ENCODE assay signal across 8 cellular contexts in genomic region chr19:18160441-18160791, GRCh38. TPM values are rescaled to one million over a fixed set of nuclear protein-coding genes. Genes with fewer than 3 reads are reported as not detected.
DNase-seq lines count a peak whose midpoint lies in the region; ATAC-seq and TF ChIP-seq lines count a peak whose summit lies in the region.
"Had no signal": no experiment of that assay in that cellular context is flagged by ENCODE, and none has a peak within 500 bp of the region (broad histone marks: within the 10 kb centered on the region; RNA-seq: fewer than 3 reads in every experiment).

No MANE protein-coding gene starts in this region.

- H3K9ac ChIP-seq in OCI-LY1 (ENCODE audit: low read length): peak overlapping the region; percentile 92

- no peak for TF ChIP-seq CTCF in OCI-LY1 (IDR thresholded peaks at IDR 0.05; ENCODE audit: low read length)
- TF ChIP-seq CTCF in spleen (IDR thresholded peaks at IDR 0.05 in 8 of 11, conservative IDR thresholded peaks at IDR 0.05 in 3 of 11): no peak

- H3K27me3 ChIP-seq in OCI-LY1 (ENCODE audit: insufficient read depth, low read length) (no peaks in the 10 kb centered on the region), spleen (replicated peaks in 1 of 7) (no peaks in the 10 kb centered on the region)

- no peak for TF ChIP-seq POLR2A in spleen (IDR thresholded peaks at IDR 0.05)

- peaks cover 30% of the 10 kb centered on the region; the same call in 1 of the 2 replicates for H3K36me3 ChIP-seq in OCI-LY1 (ENCODE audit: insufficient read depth, low read length)
- H3K36me3 ChIP-seq in spleen: peaks cover 0 to 51% (median 23%) of the 10 kb centered on the region in 6 donors

- no peaks in the 10 kb centered on the region for H4K20me1 ChIP-seq in OCI-LY1 (ENCODE audit: insufficient read depth, low read length)

- H3K9me3 Mint-ChIP-seq in dendritic cell treated with granulocyte-macrophage colony-stimulating factor and Interleukin-4, amounts not matched to agents 40 ng/mL and 50 ng/mL, for 4 days: no peaks in the 10 kb centered on the region

- intact Hi-C loops in dendritic cell treated with granulocyte-macrophage colony-stimulating factor and Interleukin-4, amounts not matched to agents 40 ng/mL and 50 ng/mL, for 4 days (cut with micrococcal nuclease): no loop called here
- intact Hi-C loops in spleen (cut with DNase I; ENCODE audit: low total_unique reads): no loop called here

- H3K79me2 ChIP-seq in OCI-LY1 (ENCODE audit: insufficient read depth, low read length): no peaks in the 10 kb centered on the region

- no peaks in the 10 kb centered on the region for H3F3A ChIP-seq in OCI-LY1 (ENCODE audit: insufficient read depth, low read length)

- H3K36me3 Mint-ChIP-seq in dendritic cell treated with granulocyte-macrophage colony-stimulating factor and Interleukin-4, amounts not matched to agents 40 ng/mL and 50 ng/mL, for 4 days (ENCODE audit: low read depth): peaks cover 60% of the 10 kb centered on the region

- H3K4me1 Mint-ChIP-seq in dendritic cell treated with granulocyte-macrophage colony-stimulating factor and Interleukin-4, amounts not matched to agents 40 ng/mL and 50 ng/mL, for 4 days (ENCODE audit: low read depth): peaks cover 41% of the 10 kb centered on the region

- WGBS in spleen, 5 donors: 87 to 92% (median 90%) methylated on average over 4 of the region's 4 CpGs

- peak; percentile 6 for DNase-seq in G401 (ENCODE audit: low spot score)
- peak; percentile 64 for DNase-seq in spleen
- no peak for DNase-seq in MV-4-11 (lab: John Stamatoyannopoulos, UW)
- DNase-seq in NCI-H82 (lab: John Stamatoyannopoulos, UW): no peak
- DNase-seq: NCI-H2171 had no signal

- peak overlapping the region; percentile 55 for H3K27ac Mint-ChIP-seq in dendritic cell treated with granulocyte-macrophage colony-stimulating factor and Interleukin-4, amounts not matched to agents 40 ng/mL and 50 ng/mL, for 4 days

- H3K9me3 ChIP-seq in OCI-LY1 (ENCODE audit: low read length): no peaks in the 10 kb centered on the region
- no peaks in the 10 kb centered on the region for H3K9me3 ChIP-seq in spleen

- peak overlapping the region; percentile 89 for H3K4me2 ChIP-seq in OCI-LY1 (ENCODE audit: low read length)

- no peaks in the 10 kb centered on the region for H3K27me3 Mint-ChIP-seq in dendritic cell treated with granulocyte-macrophage colony-stimulating factor and Interleukin-4, amounts not matched to agents 40 ng/mL and 50 ng/mL, for 4 days

- H3K27ac ChIP-seq in OCI-LY1 (ENCODE audit: low read depth, low read length, poor library complexity, severe bottlenecking): peak overlapping the region; percentile 61
- H3K27ac ChIP-seq in spleen: peak overlapping the region in 6 of 8 donors; percentile 29 to 87 (median 78)

- H2AFZ ChIP-seq in OCI-LY1 (ENCODE audit: low read length): no peak overlapping the region

- in situ Hi-C loops in G401 (cut with HindIII; ENCODE audit: low sequenced_read_pairs): no loop called here

- H3K4me3 ChIP-seq in OCI-LY1 (ENCODE audit: low read depth, low read length, poor library complexity, severe bottlenecking) (peak overlapping the region; percentile 67), spleen (peak overlapping the region in 5 of 8 donors; percentile 30 to 69 (median 36))

- peak overlapping the region; percentile 60 for H3K4me3 Mint-ChIP-seq in dendritic cell treated with granulocyte-macrophage colony-stimulating factor and Interleukin-4, amounts not matched to agents 40 ng/mL and 50 ng/mL, for 4 days

- no peaks in the 10 kb centered on the region for H3K9me2 ChIP-seq in OCI-LY1 (ENCODE audit: low read depth, low read length)

- H3K4me1 ChIP-seq in OCI-LY1 (ENCODE audit: insufficient read depth, low read length, severe bottlenecking) (peaks cover 41% of the 10 kb centered on the region), spleen (peaks cover 14 to 66% (median 43%) of the 10 kb centered on the region in 6 donors)

- no peak for ATAC-seq in HG03045 (IDR thresholded peaks at IDR 0.05; ENCODE audit: unreplicated experiment)

RNA-seq across cellular contexts. Expression of gene PIK3R2, which starts 7.5 kb away (rescaled TPM):
- total RNA-seq in G401 (2014; rRNA removed; shearing (Covaris generic)): 7.9 and 31.5 TPM in 2 replicates
- 10 to 100 TPM in 6 of 7 donors, 1 to 10 TPM in 1; 6.6 to 22.7 (median 16.3) TPM for total RNA-seq in spleen
- 1 to 10 TPM; 4.2 to 5.1 (median 4.9) TPM for polyA plus RNA-seq in spleen

RNA-seq across cellular contexts. Expression of gene IFI30, which starts 13.2 kb away (rescaled TPM):
- 77.6 and 103 TPM in 2 replicates for total RNA-seq in G401 (2014; rRNA removed; shearing (Covaris generic))
- 100 to 1,000 TPM; 206 to 475 (median 330) TPM for total RNA-seq in spleen
- polyA plus RNA-seq in spleen: 100 to 1,000 TPM; 234 to 299 (median 274) TPM

RNA-seq across cellular contexts. Expression of gene MPV17L2, which starts 32.6 kb away (rescaled TPM):
- total RNA-seq in G401 (2014; rRNA removed; shearing (Covaris generic)): 30.4 and 67.0 TPM in 2 replicates
- 10 to 100 TPM in 3 of 7 donors, 1 to 10 TPM in 4; 7.8 to 14.1 (median 9.9) TPM for total RNA-seq in spleen
- polyA plus RNA-seq in spleen: 10 to 100 TPM; 12.1 to 15.4 (median 12.3) TPM

RNA-seq across cellular contexts. Expression of gene RAB3A, which starts 43.4 kb away (rescaled TPM):
- 0.14 and 2.0 TPM in 2 replicates for total RNA-seq in G401 (2014; rRNA removed; shearing (Covaris generic))
- 1 to 10 TPM; 1.4 to 6.6 (median 3.3) TPM for total RNA-seq in spleen
- polyA plus RNA-seq in spleen: 1 to 10 TPM in 2 of 3 donors, under 1 TPM in 1; 0.72 to 1.7 (median 1.3) TPM

Comparison
In these comparisons a context has a peak if more than half of its experiments do, and no peak if none do; other contexts are left out.
1. DNase-seq: peak in G401 (single experiment) and spleen (single experiment); none in MV-4-11 (single experiment) and NCI-H82 (single experiment).